ENCODE assay signal across 9 cellular contexts in genomic region chr5:88829053-88829452, GRCh38. TPM values are rescaled to one million over a fixed set of nuclear protein-coding genes. Genes with fewer than 3 reads are reported as not detected.
DNase-seq lines count a peak whose midpoint lies in the region; ATAC-seq and TF ChIP-seq lines count a peak whose summit lies in the region.
"Had no signal": no experiment of that assay in that cellular context is flagged by ENCODE, and none has a peak within 500 bp of the region (broad histone marks: within the 10 kb centered on the region; RNA-seq: fewer than 3 reads in every experiment).

No MANE protein-coding gene starts in this region.

- no peak overlapping the region for H3K4me3 ChIP-seq in epithelial cell of proximal tubule (ENCODE audit: low read depth, low read length)
- H3K4me3 ChIP-seq in retinal pigment epithelial cell (ENCODE audit: low read length): no peak overlapping the region

- TF ChIP-seq CTCF in GM12874 (IDR thresholded peaks at IDR 0.05; ENCODE audit: insufficient read depth, low read depth, low read length) (peak; percentile 48; the same call in 1 of the 2 replicates), epithelial cell of proximal tubule (conservative IDR thresholded peaks at IDR 0.05; ENCODE audit: low read depth, low read length) (peak; percentile 32), retinal pigment epithelial cell (conservative IDR thresholded peaks at IDR 0.05; ENCODE audit: low read depth, low read length) (peak; percentile 18)

- peak; percentile 85 for DNase-seq in NOMO-1 treated with dmso at 0.1 percent for 144 hours (lab: John Stamatoyannopoulos, UW; ENCODE audit: unreplicated experiment)
- no peak for DNase-seq in epithelial cell of proximal tubule (ENCODE audit: low read depth)
- DNase-seq in retinal pigment epithelial cell (ENCODE audit: low read depth): no peak
- DNase-seq in NCI-H1417 treated with DMSO at 0.1 percent for 48 hours (lab: John Stamatoyannopoulos, UW): no peak
- no peak for DNase-seq in DMS153 treated with DMSO at 0.1 percent for 48 hours (lab: John Stamatoyannopoulos, UW; ENCODE audit: unreplicated experiment)
- DNase-seq in NCI-H2196 treated with DMSO at 0.1 percent for 48 hours (lab: John Stamatoyannopoulos, UW; ENCODE audit: unreplicated experiment): no peak
- DNase-seq: NCI-H748 treated with DMSO at 0.1 percent for 48 hours had no signal

- ATAC-seq in GM19351 (IDR thresholded peaks at IDR 0.05; ENCODE audit: unreplicated experiment): no peak

RNA-seq across cellular contexts. Expression of gene MEF2C, which starts 53.9 kb away (rescaled TPM):
- 1.6 and 6.3 TPM in 2 replicates for total RNA-seq in epithelial cell of proximal tubule
